In the genomic region with DNA sequence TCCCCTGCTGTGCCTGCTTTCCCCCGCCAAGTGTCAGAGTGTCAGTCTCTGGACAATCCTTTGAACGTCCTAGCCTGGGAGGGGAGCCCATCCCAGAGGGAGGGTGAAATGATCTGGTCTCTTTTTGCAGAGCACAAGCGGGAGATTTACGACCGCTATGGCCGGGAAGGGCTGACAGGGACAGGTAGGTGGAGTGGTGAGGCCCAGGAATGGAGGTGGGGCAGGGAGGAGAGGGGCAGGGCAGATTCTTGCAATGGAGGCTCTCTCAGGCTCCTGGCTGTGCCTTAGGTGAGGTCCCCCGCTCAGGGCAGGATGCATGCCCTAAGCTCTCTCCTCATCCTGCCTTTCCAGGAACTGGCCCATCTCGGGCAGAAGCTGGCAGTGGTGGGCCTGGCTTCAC, we compare ENCODE assay signal across 1 cellular context.
TF ChIP-seq lines count a peak whose summit lies in the region.

No MANE protein-coding gene starts in this region.

TF ChIP-seq in A549, 52 proteins besides CTCF, POLR2A, EP300 and RAD21 (continued from another document):
- TF ChIP-seq, protein P1, sequence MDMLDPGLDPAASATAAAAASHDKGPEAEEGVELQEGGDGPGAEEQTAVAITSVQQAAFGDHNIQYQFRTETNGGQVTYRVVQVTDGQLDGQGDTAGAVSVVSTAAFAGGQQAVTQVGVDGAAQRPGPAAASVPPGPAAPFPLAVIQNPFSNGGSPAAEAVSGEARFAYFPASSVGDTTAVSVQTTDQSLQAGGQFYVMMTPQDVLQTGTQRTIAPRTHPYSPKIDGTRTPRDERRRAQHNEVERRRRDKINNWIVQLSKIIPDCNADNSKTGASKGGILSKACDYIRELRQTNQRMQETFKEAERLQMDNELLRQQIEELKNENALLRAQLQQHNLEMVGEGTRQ (IDR thresholded peaks at IDR 0.05), result no peak
- TF ChIP-seq ESRRA (IDR thresholded peaks at IDR 0.05; ENCODE audit: borderline replicate concordance, low read length) (no peak), PHF8 (IDR thresholded peaks at IDR 0.05; ENCODE audit: borderline replicate concordance, low read depth) (no peak), RCOR1 (IDR thresholded peaks at IDR 0.05; ENCODE audit: low read depth, low read length) (no peak), FOSB (CRISPR knock-in tag; IDR thresholded peaks at IDR 0.05) (no peak), FOXS1 (CRISPR knock-in tag; IDR thresholded peaks at IDR 0.05) (no peak), ZC3H11A (IDR thresholded peaks at IDR 0.05) (no peak), CHD4 (IDR thresholded peaks at IDR 0.05; ENCODE audit: borderline replicate concordance) (no peak)
- TF ChIP-seq, protein P2, sequence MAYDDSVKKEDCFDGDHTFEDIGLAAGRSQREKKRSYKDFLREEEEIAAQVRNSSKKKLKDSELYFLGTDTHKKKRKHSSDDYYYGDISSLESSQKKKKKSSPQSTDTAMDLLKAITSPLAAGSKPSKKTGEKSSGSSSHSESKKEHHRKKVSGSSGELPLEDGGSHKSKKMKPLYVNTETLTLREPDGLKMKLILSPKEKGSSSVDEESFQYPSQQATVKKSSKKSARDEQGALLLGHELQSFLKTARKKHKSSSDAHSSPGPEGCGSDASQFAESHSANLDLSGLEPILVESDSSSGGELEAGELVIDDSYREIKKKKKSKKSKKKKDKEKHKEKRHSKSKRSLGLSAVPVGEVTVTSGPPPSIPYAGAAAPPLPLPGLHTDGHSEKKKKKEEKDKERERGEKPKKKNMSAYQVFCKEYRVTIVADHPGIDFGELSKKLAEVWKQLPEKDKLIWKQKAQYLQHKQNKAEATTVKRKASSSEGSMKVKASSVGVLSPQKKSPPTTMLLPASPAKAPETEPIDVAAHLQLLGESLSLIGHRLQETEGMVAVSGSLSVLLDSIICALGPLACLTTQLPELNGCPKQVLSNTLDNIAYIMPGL (CRISPR knock-in tag; IDR thresholded peaks at IDR 0.05; ENCODE audit: borderline replicate concordance), result no peak
